Comparison of ENCODE assay signal across 1 cellular context in genomic region chr1:20964540-20965484, GRCh38.
TF ChIP-seq lines count a peak whose summit lies in the region.

No MANE protein-coding gene starts in this region.

TF ChIP-seq in GM12878, 131 proteins besides CTCF, POLR2A, EP300 and RAD21 (continued from another document and continues in another):
- TF ChIP-seq, protein P1, sequence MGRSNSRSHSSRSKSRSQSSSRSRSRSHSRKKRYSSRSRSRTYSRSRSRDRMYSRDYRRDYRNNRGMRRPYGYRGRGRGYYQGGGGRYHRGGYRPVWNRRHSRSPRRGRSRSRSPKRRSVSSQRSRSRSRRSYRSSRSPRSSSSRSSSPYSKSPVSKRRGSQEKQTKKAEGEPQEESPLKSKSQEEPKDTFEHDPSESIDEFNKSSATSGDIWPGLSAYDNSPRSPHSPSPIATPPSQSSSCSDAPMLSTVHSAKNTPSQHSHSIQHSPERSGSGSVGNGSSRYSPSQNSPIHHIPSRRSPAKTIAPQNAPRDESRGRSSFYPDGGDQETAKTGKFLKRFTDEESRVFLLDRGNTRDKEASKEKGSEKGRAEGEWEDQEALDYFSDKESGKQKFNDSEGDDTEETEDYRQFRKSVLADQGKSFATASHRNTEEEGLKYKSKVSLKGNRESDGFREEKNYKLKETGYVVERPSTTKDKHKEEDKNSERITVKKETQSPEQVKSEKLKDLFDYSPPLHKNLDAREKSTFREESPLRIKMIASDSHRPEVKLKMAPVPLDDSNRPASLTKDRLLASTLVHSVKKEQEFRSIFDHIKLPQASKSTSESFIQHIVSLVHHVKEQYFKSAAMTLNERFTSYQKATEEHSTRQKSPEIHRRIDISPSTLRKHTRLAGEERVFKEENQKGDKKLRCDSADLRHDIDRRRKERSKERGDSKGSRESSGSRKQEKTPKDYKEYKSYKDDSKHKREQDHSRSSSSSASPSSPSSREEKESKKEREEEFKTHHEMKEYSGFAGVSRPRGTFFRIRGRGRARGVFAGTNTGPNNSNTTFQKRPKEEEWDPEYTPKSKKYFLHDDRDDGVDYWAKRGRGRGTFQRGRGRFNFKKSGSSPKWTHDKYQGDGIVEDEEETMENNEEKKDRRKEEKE (IDR thresholded peaks at IDR 0.05), result no peak
- TF ChIP-seq, protein P2, sequence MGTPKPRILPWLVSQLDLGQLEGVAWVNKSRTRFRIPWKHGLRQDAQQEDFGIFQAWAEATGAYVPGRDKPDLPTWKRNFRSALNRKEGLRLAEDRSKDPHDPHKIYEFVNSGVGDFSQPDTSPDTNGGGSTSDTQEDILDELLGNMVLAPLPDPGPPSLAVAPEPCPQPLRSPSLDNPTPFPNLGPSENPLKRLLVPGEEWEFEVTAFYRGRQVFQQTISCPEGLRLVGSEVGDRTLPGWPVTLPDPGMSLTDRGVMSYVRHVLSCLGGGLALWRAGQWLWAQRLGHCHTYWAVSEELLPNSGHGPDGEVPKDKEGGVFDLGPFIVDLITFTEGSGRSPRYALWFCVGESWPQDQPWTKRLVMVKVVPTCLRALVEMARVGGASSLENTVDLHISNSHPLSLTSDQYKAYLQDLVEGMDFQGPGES (IDR thresholded peaks at IDR 0.05), result no peak
- TF ChIP-seq NRF1 (conservative IDR thresholded peaks at IDR 0.05; ENCODE audit: low read depth, low read length), result no peak
- TF ChIP-seq NR2C1 (IDR thresholded peaks at IDR 0.05), result no peak
- peak; percentile 38 to 65; a peak in 2 of 4 replicates for TF ChIP-seq BHLHE40 (IDR thresholded peaks at IDR 0.05; ENCODE audit: borderline replicate concordance in 1 of 2, low read depth in 2 of 2, low read length in 1 of 2)
- TF ChIP-seq, protein P3, sequence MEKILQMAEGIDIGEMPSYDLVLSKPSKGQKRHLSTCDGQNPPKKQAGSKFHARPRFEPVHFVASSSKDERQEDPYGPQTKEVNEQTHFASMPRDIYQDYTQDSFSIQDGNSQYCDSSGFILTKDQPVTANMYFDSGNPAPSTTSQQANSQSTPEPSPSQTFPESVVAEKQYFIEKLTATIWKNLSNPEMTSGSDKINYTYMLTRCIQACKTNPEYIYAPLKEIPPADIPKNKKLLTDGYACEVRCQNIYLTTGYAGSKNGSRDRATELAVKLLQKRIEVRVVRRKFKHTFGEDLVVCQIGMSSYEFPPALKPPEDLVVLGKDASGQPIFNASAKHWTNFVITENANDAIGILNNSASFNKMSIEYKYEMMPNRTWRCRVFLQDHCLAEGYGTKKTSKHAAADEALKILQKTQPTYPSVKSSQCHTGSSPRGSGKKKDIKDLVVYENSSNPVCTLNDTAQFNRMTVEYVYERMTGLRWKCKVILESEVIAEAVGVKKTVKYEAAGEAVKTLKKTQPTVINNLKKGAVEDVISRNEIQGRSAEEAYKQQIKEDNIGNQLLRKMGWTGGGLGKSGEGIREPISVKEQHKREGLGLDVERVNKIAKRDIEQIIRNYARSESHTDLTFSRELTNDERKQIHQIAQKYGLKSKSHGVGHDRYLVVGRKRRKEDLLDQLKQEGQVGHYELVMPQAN (conservative IDR thresholded peaks at IDR 0.05), result no peak
- TF ChIP-seq SPI1 (IDR thresholded peaks at IDR 0.05; ENCODE audit: borderline replicate concordance, insufficient read depth, low read depth, low read length), result peak; percentile 99
- TF ChIP-seq CUX1 (IDR thresholded peaks at IDR 0.05; ENCODE audit: insufficient replicate concordance, low read depth, low read length), result no peak
- TF ChIP-seq CEBPB (IDR thresholded peaks at IDR 0.05; ENCODE audit: borderline replicate concordance in 1 of 2, low read depth in 2 of 2, low read length in 2 of 2), result no peak
- no peak for TF ChIP-seq BRCA1 (IDR thresholded peaks at IDR 0.05; ENCODE audit: low read depth, low read length)
- TF ChIP-seq IRF4 (IDR thresholded peaks at IDR 0.05; ENCODE audit: low read depth, low read length), result peak; percentile 84
- TF ChIP-seq SMAD1 (IDR thresholded peaks at IDR 0.05; ENCODE audit: low read depth, partially characterized antibody), result no peak
- TF ChIP-seq CREM (IDR thresholded peaks at IDR 0.05; ENCODE audit: low read depth), result no peak; the same call in 1 of the 2 replicates
- no peak for TF ChIP-seq POU2F2 (IDR thresholded peaks at IDR 0.05; ENCODE audit: borderline replicate concordance, low read depth, low read length)
- TF ChIP-seq ZNF207 (IDR thresholded peaks at IDR 0.05; ENCODE audit: borderline replicate concordance), result no peak
- no peak for TF ChIP-seq ZNF24 (IDR thresholded peaks at IDR 0.05)
- TF ChIP-seq REST (IDR thresholded peaks at IDR 0.05; ENCODE audit: low read depth, low read length), result no peak
- TF ChIP-seq MYB (IDR thresholded peaks at IDR 0.05; ENCODE audit: borderline replicate concordance, low read depth, low read length), result no peak
- TF ChIP-seq MYC (IDR thresholded peaks at IDR 0.05; ENCODE audit: insufficient read depth, insufficient read length, insufficient replicate concordance, low read length, severe bottlenecking), result no peak
- TF ChIP-seq TARDBP (IDR thresholded peaks at IDR 0.05; ENCODE audit: borderline replicate concordance), result no peak
- TF ChIP-seq, protein P4, sequence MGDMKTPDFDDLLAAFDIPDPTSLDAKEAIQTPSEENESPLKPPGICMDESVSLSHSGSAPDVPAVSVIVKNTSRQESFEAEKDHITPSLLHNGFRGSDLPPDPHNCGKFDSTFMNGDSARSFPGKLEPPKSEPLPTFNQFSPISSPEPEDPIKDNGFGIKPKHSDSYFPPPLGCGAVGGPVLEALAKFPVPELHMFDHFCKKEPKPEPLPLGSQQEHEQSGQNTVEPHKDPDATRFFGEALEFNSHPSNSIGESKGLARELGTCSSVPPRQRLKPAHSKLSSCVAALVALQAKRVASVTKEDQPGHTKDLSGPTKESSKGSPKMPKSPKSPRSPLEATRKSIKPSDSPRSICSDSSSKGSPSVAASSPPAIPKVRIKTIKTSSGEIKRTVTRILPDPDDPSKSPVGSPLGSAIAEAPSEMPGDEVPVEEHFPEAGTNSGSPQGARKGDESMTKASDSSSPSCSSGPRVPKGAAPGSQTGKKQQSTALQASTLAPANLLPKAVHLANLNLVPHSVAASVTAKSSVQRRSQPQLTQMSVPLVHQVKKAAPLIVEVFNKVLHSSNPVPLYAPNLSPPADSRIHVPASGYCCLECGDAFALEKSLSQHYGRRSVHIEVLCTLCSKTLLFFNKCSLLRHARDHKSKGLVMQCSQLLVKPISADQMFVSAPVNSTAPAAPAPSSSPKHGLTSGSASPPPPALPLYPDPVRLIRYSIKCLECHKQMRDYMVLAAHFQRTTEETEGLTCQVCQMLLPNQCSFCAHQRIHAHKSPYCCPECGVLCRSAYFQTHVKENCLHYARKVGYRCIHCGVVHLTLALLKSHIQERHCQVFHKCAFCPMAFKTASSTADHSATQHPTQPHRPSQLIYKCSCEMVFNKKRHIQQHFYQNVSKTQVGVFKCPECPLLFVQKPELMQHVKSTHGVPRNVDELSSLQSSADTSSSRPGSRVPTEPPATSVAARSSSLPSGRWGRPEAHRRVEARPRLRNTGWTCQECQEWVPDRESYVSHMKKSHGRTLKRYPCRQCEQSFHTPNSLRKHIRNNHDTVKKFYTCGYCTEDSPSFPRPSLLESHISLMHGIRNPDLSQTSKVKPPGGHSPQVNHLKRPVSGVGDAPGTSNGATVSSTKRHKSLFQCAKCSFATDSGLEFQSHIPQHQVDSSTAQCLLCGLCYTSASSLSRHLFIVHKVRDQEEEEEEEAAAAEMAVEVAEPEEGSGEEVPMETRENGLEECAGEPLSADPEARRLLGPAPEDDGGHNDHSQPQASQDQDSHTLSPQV (IDR thresholded peaks at IDR 0.05), result no peak
- peak; percentile 55 for TF ChIP-seq RUNX3 (IDR thresholded peaks at IDR 0.05; ENCODE audit: low read length)
- no peak for TF ChIP-seq ATF3 (IDR thresholded peaks at IDR 0.05; ENCODE audit: borderline replicate concordance, extremely low read depth, low read depth, low read length)
- TF ChIP-seq, protein P5, sequence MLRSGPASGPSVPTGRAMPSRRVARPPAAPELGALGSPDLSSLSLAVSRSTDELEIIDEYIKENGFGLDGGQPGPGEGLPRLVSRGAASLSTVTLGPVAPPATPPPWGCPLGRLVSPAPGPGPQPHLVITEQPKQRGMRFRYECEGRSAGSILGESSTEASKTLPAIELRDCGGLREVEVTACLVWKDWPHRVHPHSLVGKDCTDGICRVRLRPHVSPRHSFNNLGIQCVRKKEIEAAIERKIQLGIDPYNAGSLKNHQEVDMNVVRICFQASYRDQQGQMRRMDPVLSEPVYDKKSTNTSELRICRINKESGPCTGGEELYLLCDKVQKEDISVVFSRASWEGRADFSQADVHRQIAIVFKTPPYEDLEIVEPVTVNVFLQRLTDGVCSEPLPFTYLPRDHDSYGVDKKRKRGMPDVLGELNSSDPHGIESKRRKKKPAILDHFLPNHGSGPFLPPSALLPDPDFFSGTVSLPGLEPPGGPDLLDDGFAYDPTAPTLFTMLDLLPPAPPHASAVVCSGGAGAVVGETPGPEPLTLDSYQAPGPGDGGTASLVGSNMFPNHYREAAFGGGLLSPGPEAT (IDR thresholded peaks at IDR 0.05; ENCODE audit: low read depth), result peak; percentile 85
- no peak for TF ChIP-seq SIX5 (IDR thresholded peaks at IDR 0.05; ENCODE audit: low read depth, low read length, severe bottlenecking)
- 0 out of 2 replicates have a peak, but pooled peaks have one; percentile 13 for TF ChIP-seq SMC3 (IDR thresholded peaks at IDR 0.05; ENCODE audit: borderline replicate concordance, low read length)
- no peak for TF ChIP-seq RELA (IDR thresholded peaks at IDR 0.05; ENCODE audit: borderline replicate concordance, partially characterized antibody)
- TF ChIP-seq RB1 (IDR thresholded peaks at IDR 0.05; ENCODE audit: borderline replicate concordance), result 0 out of 2 replicates have a peak, but pooled peaks have one; percentile 28
- no peak for TF ChIP-seq RFX5 (IDR thresholded peaks at IDR 0.05; ENCODE audit: low read depth, low read length)
- no peak; the same call in 1 of the 2 replicates for TF ChIP-seq MTA3 (IDR thresholded peaks at IDR 0.05; ENCODE audit: borderline replicate concordance, low read length)
- peak; percentile 69; the same call in 1 of the 2 replicates for TF ChIP-seq MTA2 (IDR thresholded peaks at IDR 0.05; ENCODE audit: low read depth)
- TF ChIP-seq IKZF1 (conservative IDR thresholded peaks at IDR 0.05), result peak; percentile 90
- TF ChIP-seq HDAC2 (IDR thresholded peaks at IDR 0.05), result no peak
- no peak for TF ChIP-seq CBX3 (IDR thresholded peaks at IDR 0.05; ENCODE audit: borderline replicate concordance, low read depth)
- TF ChIP-seq HDAC6 (IDR thresholded peaks at IDR 0.05; ENCODE audit: unreplicated experiment), result no peak
- no peak for TF ChIP-seq KDM1A (IDR thresholded peaks at IDR 0.05; ENCODE audit: borderline replicate concordance)
- TF ChIP-seq BCL11A (IDR thresholded peaks at IDR 0.05; ENCODE audit: low read depth, low read length), result no peak
- TF ChIP-seq EGR1 (IDR thresholded peaks at IDR 0.05; ENCODE audit: borderline replicate concordance in 1 of 2, low read depth in 2 of 2, low read length in 2 of 2), result no peak
- no peak for TF ChIP-seq NFYA (IDR thresholded peaks at IDR 0.05; ENCODE audit: borderline replicate concordance, low read depth, low read length)
